In genomic region chr2:226495466-226496161, GRCh38 we compare ENCODE assay signal across 18 cellular contexts.
"Had no signal": no experiment of that assay in that cellular context is flagged by ENCODE, and none has a peak within 500 bp of the region (broad histone marks: within the 10 kb centered on the region; RNA-seq: fewer than 3 reads in every experiment).

No MANE protein-coding gene starts in this region.

- H3K4me1 Mint-ChIP-seq: activated CD4-positive, alpha-beta T cell treated with anti-CD3 and anti-CD28 coated beads, Interleukin-2, amount 10 ng/mL, durations not matched to agents 24 days and 14 days; stimulated activated memory B cell treated with anti-CD40 and anti-IgM and Interleukin-4, amounts not matched to agents 10 μg/mL and 1 μg/mL and 100 μg/mL, for 72 hours had no signal

- H3K27me3 ChIP-seq: cardiac muscle cell, esophagus squamous epithelium, testis had no signal

- H3K27ac Mint-ChIP-seq: activated CD4-positive, alpha-beta T cell treated with anti-CD3 and anti-CD28 coated beads, Interleukin-2, amount 10 ng/mL, durations not matched to agents 24 days and 14 days; dendritic cell treated with granulocyte-macrophage colony-stimulating factor and Interleukin-4, amounts not matched to agents 40 ng/mL and 50 ng/mL, for 4 days; stimulated activated memory B cell treated with anti-CD40 and anti-IgM and Interleukin-4, amounts not matched to agents 10 μg/mL and 1 μg/mL and 100 μg/mL, for 72 hours had no signal

- H3K36me3 Mint-ChIP-seq: stimulated activated memory B cell treated with anti-CD40 and anti-IgM and Interleukin-4, amounts not matched to agents 10 μg/mL and 1 μg/mL and 100 μg/mL, for 72 hours had no signal

- ATAC-seq: left lung; psoas muscle; stimulated activated memory B cell treated with anti-CD40 and anti-IgM and Interleukin-4, amounts not matched to agents 10 μg/mL and 1 μg/mL and 100 μg/mL, for 72 hours had no signal

- H3K27me3 Mint-ChIP-seq: dendritic cell treated with granulocyte-macrophage colony-stimulating factor and Interleukin-4, amounts not matched to agents 40 ng/mL and 50 ng/mL, for 4 days had no signal

- H3K27ac ChIP-seq: cardiac muscle cell, esophagus squamous epithelium, left lung, psoas muscle, spleen, testis had no signal

- H3K4me3 Mint-ChIP-seq: activated CD4-positive, alpha-beta T cell treated with anti-CD3 and anti-CD28 coated beads, Interleukin-2, amount 10 ng/mL, durations not matched to agents 24 days and 14 days; dendritic cell treated with granulocyte-macrophage colony-stimulating factor and Interleukin-4, amounts not matched to agents 40 ng/mL and 50 ng/mL, for 4 days; neural crest cell; stimulated activated memory B cell treated with anti-CD40 and anti-IgM and Interleukin-4, amounts not matched to agents 10 μg/mL and 1 μg/mL and 100 μg/mL, for 72 hours had no signal

- H3K9me3 Mint-ChIP-seq: activated CD4-positive, alpha-beta T cell treated with anti-CD3 and anti-CD28 coated beads, Interleukin-2, amount 10 ng/mL, durations not matched to agents 24 days and 14 days; dendritic cell treated with granulocyte-macrophage colony-stimulating factor and Interleukin-4, amounts not matched to agents 40 ng/mL and 50 ng/mL, for 4 days; stimulated activated memory B cell treated with anti-CD40 and anti-IgM and Interleukin-4, amounts not matched to agents 10 μg/mL and 1 μg/mL and 100 μg/mL, for 72 hours had no signal

- H3K4me1 ChIP-seq: esophagus squamous epithelium, left lung, psoas muscle, spleen, testis had no signal

- H3K4me3 ChIP-seq: cardiac muscle cell, esophagus squamous epithelium, left lung, psoas muscle, spleen, testis had no signal

- H3K9me3 ChIP-seq: esophagus squamous epithelium, left lung, psoas muscle, spleen, testis had no signal

- DNase-seq: activated CD4-positive, alpha-beta T cell treated with anti-CD3 and anti-CD28 coated beads, Interleukin-2, amount 10 ng/mL, durations not matched to agents 24 days and 14 days; activated CD8-positive, alpha-beta memory T cell treated with anti-CD3 and anti-CD28 coated beads, Interleukin-2, amount 50 U/mL, for 4 hours; activated effector memory CD4-positive, alpha-beta T cell treated with anti-CD3 and anti-CD28 coated beads, Interleukin-2, amount 50 U/mL, for 16 hours; activated naive CD4-positive, alpha-beta T cell treated with anti-CD3 and anti-CD28 coated beads, Interleukin-2, amount 50 U/mL, for 16 hours; activated T-cell treated with anti-CD3 and anti-CD28 coated beads, Interleukin-2, amount 50 U/mL, for 48 hours; effector memory CD4-positive, alpha-beta T cell; esophagus squamous epithelium; islet precursor cell; left lung; psoas muscle; spleen; stimulated activated CD4-positive, alpha-beta T cell treated with anti-CD3 and anti-CD28 coated beads, Interleukin-4, amount 100 ng/mL, for 4 hours; T1000; testis had no signal

- H3K36me3 ChIP-seq: cardiac muscle cell, esophagus squamous epithelium, left lung, spleen had no signal
